Comparison of ENCODE assay signal across 8 cellular contexts in genomic region chr2:184599054-184599874, GRCh38. TPM values are rescaled to one million over a fixed set of nuclear protein-coding genes. Genes with fewer than 3 reads are reported as not detected.
DNase-seq lines count a peak whose midpoint lies in the region; ATAC-seq and TF ChIP-seq lines count a peak whose summit lies in the region.

No MANE protein-coding gene starts in this region.

- no peak overlapping the region for H3K27ac Mint-ChIP-seq in endodermal cell

- DNase-seq in AG08396 (ENCODE audit: low spot score) (peak; percentile 18), endodermal cell (peak; percentile 54), midbrain (lab: John Stamatoyannopoulos, UW) (no peak)
- no peak for DNase-seq in activated CD4-positive, alpha-beta T cell treated with anti-CD3 and anti-CD28 coated beads for 48 hours

- H3K4me1 Mint-ChIP-seq in endodermal cell, result peaks cover 11% of the 10 kb centered on the region

- H3K9ac ChIP-seq in endodermal cell (ENCODE audit: extremely low read depth, low read length, poor library complexity, severe bottlenecking) (no peak overlapping the region), neural cell (ENCODE audit: low read length) (peak overlapping the region; percentile 74)

- WGBS in endodermal cell (ENCODE audit: insufficient coverage in 1 of 2, insufficient read length in 1 of 2), 2 experiments, result 62 to 88% methylated on average over 1 to 7 of the region's 7 CpGs

- no peak for TF ChIP-seq EP300 in neural cell (conservative IDR thresholded peaks at IDR 0.05; ENCODE audit: poor library complexity, severe bottlenecking)

- peak overlapping the region; percentile 54 for H3K4me3 Mint-ChIP-seq in endodermal cell

- H3K36me3 ChIP-seq in endodermal cell (ENCODE audit: control insufficient read depth, insufficient read depth, low read length) (no peaks in the 10 kb centered on the region), neural cell (ENCODE audit: insufficient read depth, low read length) (no peaks in the 10 kb centered on the region)

- peak overlapping the region; percentile 29 for H2AFZ ChIP-seq in neural cell (ENCODE audit: low read depth, low read length)

- peak; percentile 38; the same call in 1 of the 2 replicates for TF ChIP-seq POLR2A in Raji (IDR thresholded peaks at IDR 0.05; ENCODE audit: insufficient read depth, low read depth, low read length)

- H3K27ac ChIP-seq in endodermal cell (ENCODE audit: low read depth, low read length) (no peak overlapping the region), neural cell (ENCODE audit: low read length) (peak overlapping the region; percentile 80)

- ATAC-seq in GM19455 (IDR thresholded peaks at IDR 0.05; ENCODE audit: unreplicated experiment) (peak; percentile 21), HG03159 (IDR thresholded peaks at IDR 0.05; ENCODE audit: unreplicated experiment) (no peak)

- H3K27me3 ChIP-seq in endodermal cell (ENCODE audit: control insufficient read depth, insufficient read depth, low read length, poor library complexity, severe bottlenecking), result peaks cover 40% of the 10 kb centered on the region
- no peaks in the 10 kb centered on the region for H3K27me3 ChIP-seq in neural cell (ENCODE audit: insufficient read depth, low read depth, low read length)

- H3K4me3 ChIP-seq in endodermal cell (ENCODE audit: low read length) (peak overlapping the region; percentile 79), neural cell (ENCODE audit: low read length) (peak overlapping the region; percentile 74)

- peaks cover 33% of the 10 kb centered on the region for H3K27me3 Mint-ChIP-seq in endodermal cell (ENCODE audit: insufficient read depth)

- H4K20me1 ChIP-seq in neural cell (ENCODE audit: insufficient read depth), result no peaks in the 10 kb centered on the region

- peak overlapping the region; percentile 46 for H3K4me2 ChIP-seq in neural cell (ENCODE audit: low read length)

- TF ChIP-seq RAD21 in neural cell (conservative IDR thresholded peaks at IDR 0.05), result no peak

- H3K9me2 ChIP-seq in neural cell (ENCODE audit: insufficient read depth, low read length), result no peaks in the 10 kb centered on the region

- H3F3A ChIP-seq in neural cell (ENCODE audit: insufficient read depth, low read length, poor library complexity, severe bottlenecking), result peaks cover 4% of the 10 kb centered on the region

- H3K36me3 Mint-ChIP-seq in endodermal cell (ENCODE audit: low read depth), result no peaks in the 10 kb centered on the region

- H3K9me3 ChIP-seq in endodermal cell (ENCODE audit: control insufficient read depth, low read length), result no peaks in the 10 kb centered on the region
- H3K9me3 ChIP-seq in neural cell (ENCODE audit: low read length), result no peaks in the 10 kb centered on the region

- no peaks in the 10 kb centered on the region for H3K4me1 ChIP-seq in endodermal cell (ENCODE audit: control insufficient read depth, insufficient read depth, low read length)

- H3K9me3 Mint-ChIP-seq in endodermal cell, result no peaks in the 10 kb centered on the region

- TF ChIP-seq CTCF in endodermal cell (conservative IDR thresholded peaks at IDR 0.05) (no peak), neural cell (IDR thresholded peaks at IDR 0.05; ENCODE audit: poor library complexity, severe bottlenecking) (no peak)

- peaks cover 35% of the 10 kb centered on the region for H3K79me2 ChIP-seq in neural cell (replicated peaks; ENCODE audit: insufficient read depth, low read length)

TF ChIP-seq in neural cell, 6 proteins besides CTCF, POLR2A, EP300 and RAD21:
- TF ChIP-seq MXI1 (conservative IDR thresholded peaks at IDR 0.05; ENCODE audit: poor library complexity, severe bottlenecking) (no peak), POLR2AphosphoS5 (IDR thresholded peaks at IDR 0.05) (no peak), EZH2 (IDR thresholded peaks at IDR 0.05; ENCODE audit: borderline replicate concordance, insufficient read depth, low read length, poor library complexity, severe bottlenecking) (no peak), SMC3 (conservative IDR thresholded peaks at IDR 0.05; ENCODE audit: poor library complexity) (no peak), TAF1 (IDR thresholded peaks at IDR 0.05; ENCODE audit: low read depth) (no peak)
- TF ChIP-seq, protein P1, sequence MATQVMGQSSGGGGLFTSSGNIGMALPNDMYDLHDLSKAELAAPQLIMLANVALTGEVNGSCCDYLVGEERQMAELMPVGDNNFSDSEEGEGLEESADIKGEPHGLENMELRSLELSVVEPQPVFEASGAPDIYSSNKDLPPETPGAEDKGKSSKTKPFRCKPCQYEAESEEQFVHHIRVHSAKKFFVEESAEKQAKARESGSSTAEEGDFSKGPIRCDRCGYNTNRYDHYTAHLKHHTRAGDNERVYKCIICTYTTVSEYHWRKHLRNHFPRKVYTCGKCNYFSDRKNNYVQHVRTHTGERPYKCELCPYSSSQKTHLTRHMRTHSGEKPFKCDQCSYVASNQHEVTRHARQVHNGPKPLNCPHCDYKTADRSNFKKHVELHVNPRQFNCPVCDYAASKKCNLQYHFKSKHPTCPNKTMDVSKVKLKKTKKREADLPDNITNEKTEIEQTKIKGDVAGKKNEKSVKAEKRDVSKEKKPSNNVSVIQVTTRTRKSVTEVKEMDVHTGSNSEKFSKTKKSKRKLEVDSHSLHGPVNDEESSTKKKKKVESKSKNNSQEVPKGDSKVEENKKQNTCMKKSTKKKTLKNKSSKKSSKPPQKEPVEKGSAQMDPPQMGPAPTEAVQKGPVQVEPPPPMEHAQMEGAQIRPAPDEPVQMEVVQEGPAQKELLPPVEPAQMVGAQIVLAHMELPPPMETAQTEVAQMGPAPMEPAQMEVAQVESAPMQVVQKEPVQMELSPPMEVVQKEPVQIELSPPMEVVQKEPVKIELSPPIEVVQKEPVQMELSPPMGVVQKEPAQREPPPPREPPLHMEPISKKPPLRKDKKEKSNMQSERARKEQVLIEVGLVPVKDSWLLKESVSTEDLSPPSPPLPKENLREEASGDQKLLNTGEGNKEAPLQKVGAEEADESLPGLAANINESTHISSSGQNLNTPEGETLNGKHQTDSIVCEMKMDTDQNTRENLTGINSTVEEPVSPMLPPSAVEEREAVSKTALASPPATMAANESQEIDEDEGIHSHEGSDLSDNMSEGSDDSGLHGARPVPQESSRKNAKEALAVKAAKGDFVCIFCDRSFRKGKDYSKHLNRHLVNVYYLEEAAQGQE (IDR thresholded peaks at IDR 0.05; ENCODE audit: borderline replicate concordance), result no peak

RNA-seq across cellular contexts. Expression of gene ZNF804A, which starts 0.9 kb away (rescaled TPM):
- under 1 TPM in 1 of 2 donors, not detected in 1; 0.15 TPM for total RNA-seq in endodermal cell
- 1.1 TPM for polyA plus RNA-seq in endodermal cell (2013, experiment 1 of 2)
- polyA plus RNA-seq in endodermal cell (2013, experiment 2 of 2), result 1.2 TPM
- 2.7 and 2.9 TPM in 2 replicates for polyA plus RNA-seq in neural cell
- polyA minus RNA-seq in neural cell, result 10.7 and 11.0 TPM in 2 replicates

Comparison
In these comparisons a context has a peak if more than half of its experiments do, and no peak if none do; other contexts are left out.
1. DNase-seq: peak in AG08396 (single experiment) and endodermal cell (single experiment); none in midbrain (single experiment) and activated CD4-positive, alpha-beta T cell treated with anti-CD3 and anti-CD28 coated beads for 48 hours (single experiment).